Comparison of ENCODE assay signal across 18 cellular contexts in the genomic region with DNA sequence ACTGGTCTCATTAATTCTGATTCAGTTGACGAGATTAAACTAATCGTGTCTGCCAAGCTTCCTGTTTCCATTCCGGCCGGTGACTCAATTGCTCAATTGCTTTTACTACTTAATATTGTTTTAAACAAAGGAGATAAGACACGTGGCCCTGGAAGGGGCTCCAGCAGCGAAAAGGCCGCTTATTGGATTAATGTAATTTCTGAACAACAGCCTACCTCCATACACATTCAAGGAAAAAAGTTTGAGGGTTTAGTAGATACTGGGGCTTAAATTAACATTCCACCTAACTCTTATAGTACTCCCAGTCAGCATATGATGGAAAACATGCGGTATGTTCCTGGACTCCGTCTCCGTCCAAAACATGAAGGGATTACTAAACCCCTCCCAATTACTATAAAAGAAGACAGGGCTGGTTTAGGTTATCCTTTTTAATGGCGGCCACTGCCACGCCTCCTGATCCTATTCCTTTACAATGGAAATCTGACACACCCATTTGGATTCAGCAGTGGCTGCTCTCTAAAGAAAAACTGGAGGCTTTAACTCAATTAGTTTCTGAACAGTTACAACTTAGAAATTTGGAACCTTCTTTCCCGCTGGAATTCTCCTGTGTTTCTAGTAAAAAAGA.
"Had no signal": no experiment of that assay in that cellular context is flagged by ENCODE, and none has a peak within 500 bp of the region (broad histone marks: within the 10 kb centered on the region; RNA-seq: fewer than 3 reads in every experiment).

No MANE protein-coding gene starts in this region.

- H3K27me3 ChIP-seq: adrenal gland, body of pancreas, left lung, transverse colon had no signal

- H3K36me3 ChIP-seq: adrenal gland, left lung, transverse colon had no signal

- DNase-seq: activated B cell treated with CpG ODN at 0.5 μM for 24 hours; activated CD4-positive, alpha-beta T cell treated with anti-CD3 and anti-CD28 coated beads, Interleukin-2, amount 50 U/mL, for 1 hour; activated naive CD4-positive, alpha-beta T cell treated with anti-CD3 and anti-CD28 coated beads, Interleukin-2, amount 50 U/mL, for 16 hours; adrenal gland; central memory CD4-positive, alpha-beta T cell; cortex of kidney; effector memory CD8-positive, alpha-beta T cell; islet precursor cell; mesendoderm; nephron progenitor cell; retina; small intestine; stimulated activated naive CD4-positive, alpha-beta T cell; substantia nigra; T-helper 17 cell; transverse colon had no signal

- H3K27ac ChIP-seq: adrenal gland, body of pancreas, left lung, transverse colon had no signal

- H3K4me1 ChIP-seq: adrenal gland, transverse colon had no signal

- H3K9me3 ChIP-seq: adrenal gland, body of pancreas, transverse colon had no signal

- FAIRE-seq: small intestine had no signal

- ATAC-seq: body of pancreas; effector memory CD8-positive, alpha-beta T cell; T-helper 17 cell had no signal

- H3K4me3 ChIP-seq: adrenal gland, body of pancreas, left lung, transverse colon had no signal
